ENCODE assay signal across 36 cellular contexts in the genomic region with DNA sequence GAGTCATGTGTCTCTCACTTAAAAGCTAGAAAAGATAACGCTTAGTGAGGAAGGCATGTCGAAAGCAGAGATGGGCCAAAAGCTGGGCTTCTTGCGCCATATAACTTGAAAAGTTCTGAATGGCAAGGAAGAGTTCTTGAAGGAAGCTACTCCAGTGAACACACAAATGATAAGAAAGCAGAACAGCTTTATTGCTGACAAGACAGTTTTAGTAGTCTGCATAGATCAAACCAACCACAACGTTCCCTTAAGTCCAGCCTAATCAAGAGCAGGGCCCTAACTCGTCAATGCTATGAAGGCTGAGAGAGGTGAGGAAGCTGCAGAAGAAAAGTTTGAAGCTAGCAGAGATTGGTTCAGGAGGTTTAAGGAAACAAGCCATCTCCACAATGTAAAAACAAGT.
"Had no signal": no experiment of that assay in that cellular context is flagged by ENCODE, and none has a peak within 500 bp of the region (broad histone marks: within the 10 kb centered on the region; RNA-seq: fewer than 3 reads in every experiment).

No MANE protein-coding gene starts in this region.

- H3K27me3 Mint-ChIP-seq: activated CD8-positive, alpha-beta memory T cell treated with anti-CD3 and anti-CD28 coated beads, Interleukin-2, amount 10 ng/mL, durations not matched to agents 7 days and 5 days; activated CD8-positive, alpha-beta T cell treated with anti-CD3 and anti-CD28 coated beads for 36 hours; activated naive CD4-positive, alpha-beta T cell treated with anti-CD3 and anti-CD28 coated beads, Interleukin-2, amount 50 U/mL, for 24 hours; activated naive CD8-positive, alpha-beta T cell treated with anti-CD3 and anti-CD28 coated beads for 36 hours; activated naive CD8-positive, alpha-beta T cell treated with anti-CD3 and anti-CD28 coated beads, Interleukin-2, amount 50 U/mL, for 24 hours; effector memory CD8-positive, alpha-beta T cell had no signal

- ATAC-seq: activated CD4-positive, CD25-positive, alpha-beta regulatory T cell treated with anti-CD3 and anti-CD28 coated beads, Interleukin-2, amount 50 U/mL, for 24 hours; activated CD8-positive, alpha-beta memory T cell treated with anti-CD3 and anti-CD28 coated beads, Interleukin-2, amount 10 ng/mL, durations not matched to agents 7 days and 5 days; activated CD8-positive, alpha-beta T cell treated with anti-CD3 and anti-CD28 coated beads for 36 hours; activated naive CD8-positive, alpha-beta T cell treated with anti-CD3 and anti-CD28 coated beads, Interleukin-2, amount 50 U/mL, for 24 hours; body of pancreas; effector memory CD8-positive, alpha-beta T cell; foreskin keratinocyte; gastrocnemius medialis; heart left ventricle; WTC11 had no signal

- FAIRE-seq: colon, endometrium, TTC549 had no signal

- DNase-seq: activated CD4-positive, alpha-beta T cell treated with anti-CD3 and anti-CD28 coated beads for 48 hours; activated CD4-positive, alpha-beta T cell treated with anti-CD3 and anti-CD28 coated beads, Interleukin-2, amount 50 U/mL, for 1 hour; activated CD4-positive, alpha-beta T cell treated with anti-CD3 and anti-CD28 coated beads, Interleukin-2, amount 50 U/mL, for 48 hours; activated CD8-positive, alpha-beta memory T cell treated with anti-CD3 and anti-CD28 coated beads, Interleukin-2, amount 10 ng/mL, durations not matched to agents 7 days and 5 days; activated CD8-positive, alpha-beta memory T cell treated with anti-CD3 and anti-CD28 coated beads, Interleukin-2, amount 50 U/mL, for 4 hours; activated CD8-positive, alpha-beta T cell treated with anti-CD3 and anti-CD28 coated beads for 36 hours; activated effector memory CD4-positive, alpha-beta T cell treated with anti-CD3 and anti-CD28 coated beads, Interleukin-2, amount 50 U/mL, for 16 hours; activated naive CD4-positive, alpha-beta T cell treated with anti-CD3 and anti-CD28 coated beads for 36 hours; activated naive CD8-positive, alpha-beta T cell treated with anti-CD3 and anti-CD28 coated beads for 36 hours; activated naive CD8-positive, alpha-beta T cell treated with anti-CD3 and anti-CD28 coated beads, Interleukin-2, amount 50 U/mL, for 24 hours; activated T-cell treated with anti-CD3 and anti-CD28 coated beads, Interleukin-2, amount 50 U/mL, for 1 hour; activated T-cell treated with anti-CD3 and anti-CD28 coated beads, Interleukin-2, amount 50 U/mL, for 48 hours; adrenal gland; amygdala; aorta; body of pancreas; caudate nucleus; cortex of kidney; dermis blood vessel endothelial cell; effector CD4-positive, alpha-beta T cell; effector memory CD8-positive, alpha-beta T cell; foreskin keratinocyte; gastrocnemius medialis; glutamatergic neuron; heart left ventricle; T-helper 2 cell had no signal

- H3K36me3 ChIP-seq: adrenal gland, esophagus muscularis mucosa, gastrocnemius medialis, heart left ventricle had no signal

- H3K4me1 ChIP-seq: adrenal gland had no signal

- H3K9me3 ChIP-seq: adrenal gland, body of pancreas, esophagus muscularis mucosa, gastrocnemius medialis had no signal

- H3K4me3 Mint-ChIP-seq: activated CD8-positive, alpha-beta memory T cell treated with anti-CD3 and anti-CD28 coated beads, Interleukin-2, amount 10 ng/mL, durations not matched to agents 7 days and 5 days; activated CD8-positive, alpha-beta T cell treated with anti-CD3 and anti-CD28 coated beads for 36 hours; activated naive CD4-positive, alpha-beta T cell treated with anti-CD3 and anti-CD28 coated beads for 36 hours; activated naive CD4-positive, alpha-beta T cell treated with anti-CD3 and anti-CD28 coated beads, Interleukin-2, amount 50 U/mL, for 24 hours; activated naive CD8-positive, alpha-beta T cell treated with anti-CD3 and anti-CD28 coated beads for 36 hours; activated naive CD8-positive, alpha-beta T cell treated with anti-CD3 and anti-CD28 coated beads, Interleukin-2, amount 50 U/mL, for 24 hours; activated T-helper 1 cell treated with anti-CD3 and anti-CD28 coated beads, Interleukin-12 subunit alpha, Interleukin-12 subunit beta, Interleukin-2, Interleukin-4 antibody, amounts not matched to agents 30 ng/mL and 10 ng/mL and 1 ng/mL, durations not matched to agents 14 hours and 24 hours and 36 hours; effector memory CD8-positive, alpha-beta T cell; WTC11 had no signal

- H3K4me3 ChIP-seq: adrenal gland, body of pancreas, esophagus muscularis mucosa, gastrocnemius medialis, heart left ventricle had no signal

- H3K27me3 ChIP-seq: adrenal gland, body of pancreas, esophagus muscularis mucosa, foreskin keratinocyte, gastrocnemius medialis, heart left ventricle had no signal

- H3K9me3 Mint-ChIP-seq: activated naive CD4-positive, alpha-beta T cell treated with anti-CD3 and anti-CD28 coated beads, Interleukin-2, amount 50 U/mL, for 24 hours had no signal

- H3K27ac Mint-ChIP-seq: activated CD8-positive, alpha-beta memory T cell treated with anti-CD3 and anti-CD28 coated beads, Interleukin-2, amount 10 ng/mL, durations not matched to agents 7 days and 5 days; activated CD8-positive, alpha-beta T cell treated with anti-CD3 and anti-CD28 coated beads for 36 hours; activated naive CD4-positive, alpha-beta T cell treated with anti-CD3 and anti-CD28 coated beads for 36 hours; activated naive CD4-positive, alpha-beta T cell treated with anti-CD3 and anti-CD28 coated beads, Interleukin-2, amount 50 U/mL, for 24 hours; activated naive CD8-positive, alpha-beta T cell treated with anti-CD3 and anti-CD28 coated beads for 36 hours; activated naive CD8-positive, alpha-beta T cell treated with anti-CD3 and anti-CD28 coated beads, Interleukin-2, amount 50 U/mL, for 24 hours; activated T-helper 1 cell treated with anti-CD3 and anti-CD28 coated beads, Interleukin-12 subunit alpha, Interleukin-12 subunit beta, Interleukin-2, Interleukin-4 antibody, amounts not matched to agents 30 ng/mL and 10 ng/mL and 1 ng/mL, durations not matched to agents 14 hours and 24 hours and 36 hours; activated T-helper 2 cell treated with anti-CD3 and anti-CD28 coated beads, Interferon-gamma antibody, Interleukin-2, Interleukin-4, amounts not matched to agents 10 μg/mL and 5 μg/mL and 100 μg/mL, durations not matched to agents 14 hours and 24 hours and 36 hours; effector memory CD8-positive, alpha-beta T cell; WTC11 had no signal

- H3K4me1 Mint-ChIP-seq: activated CD8-positive, alpha-beta memory T cell treated with anti-CD3 and anti-CD28 coated beads, Interleukin-2, amount 10 ng/mL, durations not matched to agents 7 days and 5 days; activated naive CD4-positive, alpha-beta T cell treated with anti-CD3 and anti-CD28 coated beads, Interleukin-2, amount 50 U/mL, for 24 hours had no signal

- H3K27ac ChIP-seq: adrenal gland, body of pancreas, esophagus muscularis mucosa, foreskin keratinocyte, gastrocnemius medialis, heart left ventricle, VCaP had no signal
